Comparison of ENCODE assay signal across 16 cellular contexts in genomic region chr1:30648408-30649000, GRCh38.
"Had no signal": no experiment of that assay in that cellular context is flagged by ENCODE, and none has a peak within 500 bp of the region (broad histone marks: within the 10 kb centered on the region; RNA-seq: fewer than 3 reads in every experiment).

No MANE protein-coding gene starts in this region.

- H3K36me3 ChIP-seq: brain microvascular endothelial cell, gastrocnemius medialis, left ventricle myocardium inferior, right atrium auricular region, tibial nerve, uterus had no signal

- H3K27ac ChIP-seq: brain microvascular endothelial cell, gastrocnemius medialis, left ventricle myocardium inferior, right atrium auricular region, tibial nerve had no signal

- DNase-seq: activated B cell treated with CpG ODN at 0.5 μM for 24 hours; activated CD4-positive, alpha-beta T cell treated with anti-CD3 and anti-CD28 coated beads, Interleukin-2, amount 10 ng/mL, durations not matched to agents 24 days and 14 days; activated CD8-positive, alpha-beta T cell treated with anti-CD3 and anti-CD28 coated beads, Interleukin-2, amount 10 ng/mL, durations not matched to agents 7 days and 5 days; activated naive CD4-positive, alpha-beta T cell treated with anti-CD3 and anti-CD28 coated beads, Interleukin-2, amount 10 ng/mL, durations not matched to agents 7 days and 5 days; activated naive CD8-positive, alpha-beta T cell treated with anti-CD3 and anti-CD28 coated beads, Interleukin-2, amount 50 U/mL, for 24 hours; activated T-cell treated with anti-CD3 and anti-CD28 coated beads, Interleukin-2, amount 50 U/mL, for 24 hours; brain microvascular endothelial cell; effector memory CD4-positive, alpha-beta T cell; gastrocnemius medialis; left ventricle myocardium inferior; occipital lobe; stimulated activated CD4-positive, alpha-beta T cell treated with anti-CD3 and anti-CD28 coated beads, Interleukin-12 subunit alpha, Interleukin-12 subunit beta, amount 100 ng/mL, for 4 hours; stimulated activated CD4-positive, alpha-beta T cell treated with anti-CD3 and anti-CD28 coated beads, Interleukin-2, amount 100 ng/mL, for 24 hours; uterus had no signal

- ATAC-seq: activated CD8-positive, alpha-beta T cell treated with anti-CD3 and anti-CD28 coated beads, Interleukin-2, amount 10 ng/mL, durations not matched to agents 7 days and 5 days; activated naive CD8-positive, alpha-beta T cell treated with anti-CD3 and anti-CD28 coated beads, Interleukin-2, amount 50 U/mL, for 24 hours; gastrocnemius medialis had no signal

- H3K4me1 ChIP-seq: gastrocnemius medialis, left ventricle myocardium inferior, right atrium auricular region, tibial nerve, uterus had no signal

- H3K9me3 ChIP-seq: gastrocnemius medialis, left ventricle myocardium inferior, right atrium auricular region, uterus had no signal

- H3K4me3 ChIP-seq: gastrocnemius medialis, left ventricle myocardium inferior, right atrium auricular region, tibial nerve, uterus had no signal

- H3K27me3 ChIP-seq: brain microvascular endothelial cell, right atrium auricular region, uterus had no signal
